ENCODE assay signal across 8 cellular contexts in genomic region chr7:99326408-99326782, GRCh38. TPM values are rescaled to one million over a fixed set of nuclear protein-coding genes. Genes with fewer than 3 reads are reported as not detected.
DNase-seq lines count a peak whose midpoint lies in the region; ATAC-seq and TF ChIP-seq lines count a peak whose summit lies in the region.

No MANE protein-coding gene starts in this region.

- peak overlapping the region; percentile 81 for H3K27ac Mint-ChIP-seq in MCF 10A (ENCODE audit: low read depth, unreplicated experiment)

- peak; percentile 26 for DNase-seq in HT-29 (ENCODE audit: low spot score)
- no peak for DNase-seq in MCF 10A (ENCODE audit: unreplicated experiment)
- DNase-seq in GOT3 (lab: John Stamatoyannopoulos, UW), result no peak
- no peak for DNase-seq in C1 segment of cervical spinal cord (lab: John Stamatoyannopoulos, UW)

- ATAC-seq in HG03108 (IDR thresholded peaks at IDR 0.05; ENCODE audit: unreplicated experiment) (no peak), GM18517 (IDR thresholded peaks at IDR 0.05; ENCODE audit: unreplicated experiment) (no peak)

- H3K4me1 Mint-ChIP-seq in MCF 10A (ENCODE audit: insufficient read depth, unreplicated experiment), result peaks cover 20% of the 10 kb centered on the region

- H3K9me3 ChIP-seq in mucosa of rectum (ENCODE audit: control insufficient read depth in 2 of 2, low read length in 2 of 2), result no peaks in the 10 kb centered on the region

- no TSS peak for BruUV-seq in MCF 10A (replicated peaks; lab: Mats Ljungman, UMichigan)

- CTCF ChIA-PET in MCF 10A (lab: Yijun Ruan, JAX), result interaction anchor here (0.7 to 1.9 kb wide), 3 partner anchors 16 to 279 kb away, joined by 3 to 7 read pairs (median 6); no protein-coding TSS in a partner anchor

- H3K27me3 ChIP-seq in ACC112 (ENCODE audit: insufficient read depth, low read length) (no peaks in the 10 kb centered on the region), mucosa of rectum (ENCODE audit: control insufficient read depth in 2 of 2, insufficient read depth in 2 of 2, low read length in 2 of 2) (no peaks in the 10 kb centered on the region)

- H3K4me3 ChIP-seq in ACC112 (ENCODE audit: low read depth, low read length) (peak overlapping the region; percentile 100), mucosa of rectum (ENCODE audit: low read length in 2 of 2) (peak overlapping the region; percentile 86 to 98)

- peaks cover 61% of the 10 kb centered on the region for H3K79me2 ChIP-seq in ACC112 (ENCODE audit: control insufficient read depth, insufficient read depth, low read length, unreplicated experiment)

- no peak for TF ChIP-seq CTCF in MCF 10A (IDR thresholded peaks at IDR 0.05; ENCODE audit: unreplicated experiment)

- H3K9me3 Mint-ChIP-seq in MCF 10A (ENCODE audit: unreplicated experiment), result no peaks in the 10 kb centered on the region

- peak overlapping the region; percentile 82 for H3K4me3 Mint-ChIP-seq in MCF 10A (ENCODE audit: unreplicated experiment)

- peaks cover 9% of the 10 kb centered on the region for H3K36me3 Mint-ChIP-seq in MCF 10A (ENCODE audit: insufficient read depth, unreplicated experiment)

- POLR2A ChIA-PET in MCF 10A (lab: Yijun Ruan, JAX), result interaction anchor here (0.6 to 2.9 kb wide), 15 partner anchors 10 to 1102 kb away, joined by 3 to 22 read pairs (median 3); partner anchors contain the start of genes BUD31, CPSF4, PDAP1 and PTCD1

- peak overlapping the region; percentile 94 to 99 for H3K9ac ChIP-seq in mucosa of rectum (ENCODE audit: low read depth in 1 of 2, low read length in 2 of 2)

- H3K36me3 ChIP-seq in ACC112 (ENCODE audit: insufficient read depth, low read length) (no peaks in the 10 kb centered on the region), mucosa of rectum (ENCODE audit: control insufficient read depth in 2 of 2, insufficient read depth in 2 of 2, low read length in 2 of 2) (peaks cover 0 to 2% of the 10 kb centered on the region in 2 donors)

- H3K4me1 ChIP-seq in ACC112 (ENCODE audit: control insufficient read depth, insufficient read depth, low read length, unreplicated experiment), result peaks cover 40% of the 10 kb centered on the region
- H3K4me1 ChIP-seq in mucosa of rectum (ENCODE audit: control insufficient read depth in 2 of 2, insufficient read depth in 2 of 2, low read length in 2 of 2), result peaks cover 18 to 36% of the 10 kb centered on the region in 2 donors

- no peaks in the 10 kb centered on the region for H3K27me3 Mint-ChIP-seq in MCF 10A (ENCODE audit: insufficient read depth, unreplicated experiment)

- intact Hi-C loops in MCF 10A (cut with micrococcal nuclease), result no loop called here

- peak overlapping the region; percentile 64; the same call in 1 of the 2 replicates for H3K27ac ChIP-seq in ACC112 (ENCODE audit: low read depth, low read length)
- H3K27ac ChIP-seq in mucosa of rectum (ENCODE audit: low read depth in 2 of 2, low read length in 2 of 2), result peak overlapping the region; percentile 87 to 94

- peak overlapping the region; percentile 36 for H2AFZ ChIP-seq in ACC112 (ENCODE audit: low read length, unreplicated experiment)

RNA-seq across cellular contexts. Expression of gene ARPC1A, which starts 0.7 kb away (rescaled TPM):
- 120 and 151 TPM in 2 replicates for total RNA-seq in HT-29 (2014; rRNA removed; shearing (Covaris generic))
- 149 and 180 TPM in 2 replicates for total RNA-seq in MCF 10A (2022)

RNA-seq across cellular contexts. Expression of gene ARPC1B, which starts 48.1 kb away (rescaled TPM):
- total RNA-seq in HT-29 (2014; rRNA removed; shearing (Covaris generic)), result 987 and 1,117 TPM in 2 replicates
- total RNA-seq in MCF 10A (2022), result 174 and 192 TPM in 2 replicates

RNA-seq across cellular contexts. Expression of gene MYH16, which starts 53.8 kb away (rescaled TPM):
- total RNA-seq in HT-29 (2014; rRNA removed; shearing (Covaris generic)), result 0.05 TPM in 1 of 2 replicates, not detected in the other
- 0.33 TPM in 1 of 2 replicates, not detected in the other for total RNA-seq in MCF 10A (2022)
